ENCODE assay signal across 1 cellular context in the genomic region with DNA sequence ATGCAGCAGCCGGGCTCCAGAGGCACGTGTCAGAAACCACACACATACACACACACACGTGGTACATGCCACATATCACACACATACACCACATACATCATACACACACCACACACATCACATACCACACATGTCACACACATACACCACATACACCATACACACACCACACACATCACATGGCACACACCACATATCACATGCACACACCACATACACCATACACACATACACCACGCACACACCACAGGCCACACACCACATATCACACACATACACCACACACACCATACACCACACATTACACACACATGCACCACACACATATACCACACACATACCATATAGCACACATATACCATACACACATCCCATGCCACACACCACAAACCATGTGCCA.
TF ChIP-seq lines count a peak whose summit lies in the region.

No MANE protein-coding gene starts in this region.

TF ChIP-seq in IMR-90, 13 proteins besides CTCF, POLR2A, EP300 and RAD21:
- TF ChIP-seq, protein P1, sequence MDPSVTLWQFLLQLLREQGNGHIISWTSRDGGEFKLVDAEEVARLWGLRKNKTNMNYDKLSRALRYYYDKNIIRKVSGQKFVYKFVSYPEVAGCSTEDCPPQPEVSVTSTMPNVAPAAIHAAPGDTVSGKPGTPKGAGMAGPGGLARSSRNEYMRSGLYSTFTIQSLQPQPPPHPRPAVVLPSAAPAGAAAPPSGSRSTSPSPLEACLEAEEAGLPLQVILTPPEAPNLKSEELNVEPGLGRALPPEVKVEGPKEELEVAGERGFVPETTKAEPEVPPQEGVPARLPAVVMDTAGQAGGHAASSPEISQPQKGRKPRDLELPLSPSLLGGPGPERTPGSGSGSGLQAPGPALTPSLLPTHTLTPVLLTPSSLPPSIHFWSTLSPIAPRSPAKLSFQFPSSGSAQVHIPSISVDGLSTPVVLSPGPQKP (IDR thresholded peaks at IDR 0.05; ENCODE audit: borderline replicate concordance, low read depth, low read length) = no peak
- no peak for TF ChIP-seq BHLHE40 (IDR thresholded peaks at IDR 0.05; ENCODE audit: low read depth, low read length)
